17 cellular contexts compared by ENCODE assay signal in the genomic region with DNA sequence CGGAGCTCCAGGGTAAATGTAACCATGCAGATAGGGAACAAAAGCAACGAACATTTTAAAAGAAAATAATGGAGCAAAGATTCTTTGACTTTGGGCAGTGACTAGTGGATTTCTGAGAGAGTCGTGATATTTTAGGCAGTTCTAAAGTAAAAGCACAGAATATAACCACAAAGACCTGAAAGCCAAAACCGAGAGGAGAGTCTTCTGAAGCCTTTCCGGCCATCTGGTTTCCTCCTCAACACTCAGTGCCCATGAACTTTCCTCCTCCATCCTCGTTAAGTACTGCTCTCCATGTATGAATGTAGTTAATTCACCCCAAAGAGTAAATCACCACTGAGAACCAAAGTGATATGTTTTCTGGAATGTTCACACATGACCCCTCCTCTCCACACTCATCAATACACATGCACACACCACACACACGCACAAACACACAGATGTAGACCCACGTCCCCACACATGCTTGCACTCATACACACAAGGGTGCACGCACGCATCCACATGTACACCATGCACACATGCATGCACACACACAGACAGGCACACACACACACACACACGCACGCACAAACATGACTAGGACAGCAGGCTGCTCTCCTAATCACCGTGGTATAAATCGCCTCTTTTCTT.
DNase-seq lines count a peak whose midpoint lies in the region; ATAC-seq, FAIRE-seq and TF ChIP-seq lines count a peak whose summit lies in the region.
"Had no signal": no experiment of that assay in that cellular context is flagged by ENCODE, and none has a peak within 500 bp of the region (broad histone marks: within the 10 kb centered on the region; RNA-seq: fewer than 3 reads in every experiment).

No MANE protein-coding gene starts in this region.

- H3K4me2 ChIP-seq in GM12878 (ENCODE audit: control insufficient read depth, insufficient read depth) = peak overlapping the region; percentile 90

- intact Hi-C loops in GM12878 (cut with micrococcal nuclease; ENCODE audit: unreplicated experiment) = no loop called here

- H3K9me3 ChIP-seq in GM12878 (replicated peaks; ENCODE audit: control insufficient read depth, insufficient read depth, low read length) = no peaks in the 10 kb centered on the region
- H3K9me3 ChIP-seq: Caco-2, vagina had no signal

- H3K9ac ChIP-seq in GM12878 (ENCODE audit: control insufficient read depth, insufficient read depth, low read length) = no peak overlapping the region

- SMC1A ChIA-PET in GM12878 (lab: Charles Lee; ENCODE audit: uncharacterized antibody, unreplicated experiment) = no interaction called here

- DNase-seq in GM12892 (ENCODE audit: insufficient read length) (no peak), GM12878 (ENCODE audit: low read depth, low spot score) (no peak), NCI-H2081 (lab: John Stamatoyannopoulos, UW) (no peak), DMS153 (lab: John Stamatoyannopoulos, UW) (no peak), AML-193 (lab: John Stamatoyannopoulos, UW) (no peak)
- DNase-seq in activated naive CD4-positive, alpha-beta T cell (lab: John Stamatoyannopoulos, UW) = no peak
- DNase-seq: activated naive CD4-positive, alpha-beta T cell treated with anti-CD3 and anti-CD28 coated beads for 36 hours; Caco-2; cortex of kidney; HFFc6; NCI-H1092 treated with DMSO at 0.1 percent for 48 hours; NCI-H2227 treated with DMSO at 0.1 percent for 48 hours had no signal

- H4K20me1 ChIP-seq in GM12878 (ENCODE audit: control insufficient read depth, insufficient read depth) = no peaks in the 10 kb centered on the region

- TF ChIP-seq CTCF in GM12878 (IDR thresholded peaks at IDR 0.05 in 2 of 3, conservative IDR thresholded peaks at IDR 0.05 in 1 of 3; ENCODE audit: control insufficient read depth in 2 of 3, extremely low read depth in 1 of 3, insufficient read depth in 1 of 3, low read depth in 3 of 3, low read length in 3 of 3) = no peak

- H3K27ac ChIP-seq in GM12878 (ENCODE audit: control insufficient read depth, insufficient read depth) = no peak overlapping the region
- H3K27ac ChIP-seq: epithelial cell of prostate, vagina had no signal

- WGBS in GM12878 (ENCODE audit: insufficient coverage, insufficient replicate concordance, low lambda C conversion rate, missing lambda C conversion rate) = 18% methylated on average over 14 of the region's 14 CpGs

- H3K27me3 ChIP-seq in GM12878 (replicated peaks in 1 of 2; ENCODE audit: control insufficient read depth in 2 of 2, insufficient read depth in 2 of 2, low read length in 1 of 2) = peaks cover 3 to 6% of the 10 kb centered on the region in 2 experiments; a peak in 3 of 4 replicates
- H3K27me3 ChIP-seq: vagina had no signal

- ATAC-seq in GM21390 (IDR thresholded peaks at IDR 0.05; ENCODE audit: unreplicated experiment) = peak; percentile 64
- ATAC-seq in HG03175 (IDR thresholded peaks at IDR 0.05; ENCODE audit: unreplicated experiment) = peak; percentile 66
- no peak for ATAC-seq in GM12878
- ATAC-seq: natural killer cell treated with Interleukin-12 subunit alpha and Interleukin-12 subunit beta and Interleukin-15 and Interleukin-18, amount 100 ng/mL, for 72 hours had no signal

- H2AFZ ChIP-seq in GM12878 (ENCODE audit: control insufficient read depth, low read depth, low read length) = no peak overlapping the region

- POLR2A ChIA-PET in GM12878 (lab: Charles Lee) = no interaction called here

- CTCF ChIA-PET in GM12878 (lab: Yijun Ruan, JAX) = no interaction called here

- no peaks in the 10 kb centered on the region for H3K36me3 ChIP-seq in GM12878 (ENCODE audit: control insufficient read depth in 2 of 2, insufficient read depth in 2 of 2, low read length in 1 of 2)
- H3K36me3 ChIP-seq: vagina had no signal

- no peak overlapping the region for H3K4me3 ChIP-seq in GM12878
- H3K4me3 ChIP-seq: vagina had no signal

- RAD21 ChIA-PET in GM12878 (lab: Charles Lee; ENCODE audit: unreplicated experiment) = no interaction called here

- no peak for TF ChIP-seq RAD21 in GM12878 (IDR thresholded peaks at IDR 0.05; ENCODE audit: insufficient read depth, low read depth, low read length)

- TF ChIP-seq EP300 in GM12878 (IDR thresholded peaks at IDR 0.05; ENCODE audit: borderline replicate concordance in 1 of 2, control insufficient read depth in 1 of 2, low read depth in 2 of 2, low read length in 2 of 2) = no peak

- FAIRE-seq in GM12892 (lab: Jason Lieb, UNC) (peak; percentile 87), GM12878 (lab: Jason Lieb, UNC) (peak; percentile 91)

- no peaks in the 10 kb centered on the region for H3K79me2 ChIP-seq in GM12878 (ENCODE audit: control insufficient read depth, insufficient read depth, low read length)

- TF ChIP-seq POLR2A in GM12892 (IDR thresholded peaks at IDR 0.05; ENCODE audit: low read depth, low read length) (no peak), GM12878 (IDR thresholded peaks at IDR 0.05; ENCODE audit: low read depth, low read length) (no peak)

- in situ Hi-C loops in GM12878 (cut with MboI) = no loop called here

- H3K4me1 ChIP-seq in GM12878 (ENCODE audit: control insufficient read depth, insufficient read depth, low read length) = peaks cover 13% of the 10 kb centered on the region
- H3K4me1 ChIP-seq: Caco-2, vagina had no signal

- BruUV-seq in GM12878 (replicated peaks; lab: Mats Ljungman, UMichigan) = no TSS peak

TF ChIP-seq in GM12878, 131 proteins besides CTCF, POLR2A, EP300 and RAD21:
- 0 out of 2 replicates have a peak, but pooled peaks have one; percentile 29 for TF ChIP-seq TCF3 (IDR thresholded peaks at IDR 0.05; ENCODE audit: borderline replicate concordance, insufficient read depth, low read depth, low read length)
- no peak for TF ChIP-seq NR2C1 (IDR thresholded peaks at IDR 0.05)
- TF ChIP-seq TBL1XR1 (IDR thresholded peaks at IDR 0.05; ENCODE audit: low read depth, low read length) = no peak
- no peak for TF ChIP-seq CBX5 (IDR thresholded peaks at IDR 0.05; ENCODE audit: low read depth)
- TF ChIP-seq RUNX3 (IDR thresholded peaks at IDR 0.05; ENCODE audit: low read length) = peak; percentile 33; the same call in 1 of the 2 replicates
- TF ChIP-seq, protein P1, sequence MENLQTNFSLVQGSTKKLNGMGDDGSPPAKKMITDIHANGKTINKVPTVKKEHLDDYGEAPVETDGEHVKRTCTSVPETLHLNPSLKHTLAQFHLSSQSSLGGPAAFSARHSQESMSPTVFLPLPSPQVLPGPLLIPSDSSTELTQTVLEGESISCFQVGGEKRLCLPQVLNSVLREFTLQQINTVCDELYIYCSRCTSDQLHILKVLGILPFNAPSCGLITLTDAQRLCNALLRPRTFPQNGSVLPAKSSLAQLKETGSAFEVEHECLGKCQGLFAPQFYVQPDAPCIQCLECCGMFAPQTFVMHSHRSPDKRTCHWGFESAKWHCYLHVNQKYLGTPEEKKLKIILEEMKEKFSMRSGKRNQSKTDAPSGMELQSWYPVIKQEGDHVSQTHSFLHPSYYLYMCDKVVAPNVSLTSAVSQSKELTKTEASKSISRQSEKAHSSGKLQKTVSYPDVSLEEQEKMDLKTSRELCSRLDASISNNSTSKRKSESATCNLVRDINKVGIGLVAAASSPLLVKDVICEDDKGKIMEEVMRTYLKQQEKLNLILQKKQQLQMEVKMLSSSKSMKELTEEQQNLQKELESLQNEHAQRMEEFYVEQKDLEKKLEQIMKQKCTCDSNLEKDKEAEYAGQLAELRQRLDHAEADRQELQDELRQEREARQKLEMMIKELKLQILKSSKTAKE (IDR thresholded peaks at IDR 0.05; ENCODE audit: low read depth, poor library complexity, severe bottlenecking) = no peak
- TF ChIP-seq EZH2 (IDR thresholded peaks at IDR 0.05; ENCODE audit: borderline replicate concordance, control insufficient read depth, low read depth, low read length) = no peak
- no peak for TF ChIP-seq BCL11A (IDR thresholded peaks at IDR 0.05; ENCODE audit: low read depth, low read length)
- no peak for TF ChIP-seq ZNF207 (IDR thresholded peaks at IDR 0.05; ENCODE audit: borderline replicate concordance)
